Comparison of ENCODE assay signal across 19 cellular contexts in genomic region chr7:26413007-26413691, GRCh38.
DNase-seq lines count a peak whose midpoint lies in the region; ATAC-seq lines count a peak whose summit lies in the region.
"Had no signal": no experiment of that assay in that cellular context is flagged by ENCODE, and none has a peak within 500 bp of the region (broad histone marks: within the 10 kb centered on the region; RNA-seq: fewer than 3 reads in every experiment).

No MANE protein-coding gene starts in this region.

- no peaks in the 10 kb centered on the region for H3K36me3 Mint-ChIP-seq in activated T-helper 2 cell treated with anti-CD3 and anti-CD28 coated beads, Interferon-gamma antibody, Interleukin-2, Interleukin-4, amounts not matched to agents 10 μg/mL and 5 μg/mL and 100 μg/mL, durations not matched to agents 14 hours and 24 hours and 36 hours (ENCODE audit: low read depth)
- H3K36me3 Mint-ChIP-seq: activated naive CD4-positive, alpha-beta T cell treated with anti-CD3 and anti-CD28 coated beads, Interleukin-2, amount 50 U/mL, for 72 hours; natural killer cell had no signal

- no peaks in the 10 kb centered on the region for H3K4me1 Mint-ChIP-seq in activated T-helper 2 cell treated with anti-CD3 and anti-CD28 coated beads, Interferon-gamma antibody, Interleukin-2, Interleukin-4, amounts not matched to agents 10 μg/mL and 5 μg/mL and 100 μg/mL, durations not matched to agents 14 hours and 24 hours and 36 hours (ENCODE audit: low read depth)
- H3K4me1 Mint-ChIP-seq: natural killer cell; stimulated activated naive CD8-positive, alpha-beta T cell treated with anti-CD3 and anti-CD28 coated beads, Interleukin-15, amount 100 ng/mL, for 72 hours had no signal

- H3K9me3 Mint-ChIP-seq in activated T-helper 2 cell treated with anti-CD3 and anti-CD28 coated beads, Interferon-gamma antibody, Interleukin-2, Interleukin-4, amounts not matched to agents 10 μg/mL and 5 μg/mL and 100 μg/mL, durations not matched to agents 14 hours and 24 hours and 36 hours = no peaks in the 10 kb centered on the region
- H3K9me3 Mint-ChIP-seq: activated naive CD4-positive, alpha-beta T cell treated with anti-CD3 and anti-CD28 coated beads, Interleukin-2, amount 50 U/mL, for 72 hours; brain; CD4-positive, alpha-beta T cell; dendritic cell treated with granulocyte-macrophage colony-stimulating factor and Interleukin-4, amounts not matched to agents 40 ng/mL and 50 ng/mL, for 4 days; natural killer cell; stimulated activated naive CD8-positive, alpha-beta T cell treated with anti-CD3 and anti-CD28 coated beads, Interleukin-15, amount 100 ng/mL, for 72 hours had no signal

- no peak for ATAC-seq in GM21360 (IDR thresholded peaks at IDR 0.05; ENCODE audit: unreplicated experiment)
- ATAC-seq: activated naive CD4-positive, alpha-beta T cell treated with anti-CD3 and anti-CD28 coated beads, Interleukin-2, amount 50 U/mL, for 72 hours; esophagus mucosa; natural killer cell; stimulated activated naive CD8-positive, alpha-beta T cell treated with anti-CD3 and anti-CD28 coated beads, Interleukin-15, amount 100 ng/mL, for 72 hours had no signal

- DNase-seq in COR-L47 (lab: John Stamatoyannopoulos, UW) (peak; percentile 81), NCI-H1436 (lab: John Stamatoyannopoulos, UW) (peak; percentile 80), NCI-H345 (lab: John Stamatoyannopoulos, UW) (peak; percentile 97), dermis blood vessel endothelial cell (peak; percentile 37), superior temporal gyrus (ENCODE audit: extremely low spot score) (no peak), globus pallidus (ENCODE audit: low spot score) (no peak)
- DNase-seq in activated T-helper 2 cell treated with anti-CD3 and anti-CD28 coated beads, Interferon-gamma antibody, Interleukin-2, Interleukin-4, amounts not matched to agents 10 μg/mL and 5 μg/mL and 100 μg/mL, durations not matched to agents 14 hours and 24 hours and 36 hours (ENCODE audit: low spot score) = no peak
- DNase-seq: activated CD4-positive, alpha-beta T cell treated with anti-CD3 and anti-CD28 coated beads, Interleukin-2, amount 50 U/mL, for 4 hours; activated T-cell treated with anti-CD3 and anti-CD28 coated beads, Interleukin-2, amount 50 U/mL, for 1 hour; CD4-positive, alpha-beta T cell; natural killer cell; NCI-H226; retina; stimulated activated naive CD8-positive, alpha-beta T cell treated with anti-CD3 and anti-CD28 coated beads, Interleukin-15, amount 100 ng/mL, for 72 hours had no signal

- intact Hi-C loops in activated T-helper 2 cell treated with anti-CD3 and anti-CD28 coated beads, Interferon-gamma antibody, Interleukin-2, Interleukin-4, amounts not matched to agents 10 μg/mL and 5 μg/mL and 100 μg/mL, durations not matched to agents 14 hours and 24 hours and 36 hours (cut with micrococcal nuclease) = no loop called here

- H3K27me3 Mint-ChIP-seq in activated T-helper 2 cell treated with anti-CD3 and anti-CD28 coated beads, Interferon-gamma antibody, Interleukin-2, Interleukin-4, amounts not matched to agents 10 μg/mL and 5 μg/mL and 100 μg/mL, durations not matched to agents 14 hours and 24 hours and 36 hours (ENCODE audit: low read depth) = peaks cover 25% of the 10 kb centered on the region
- H3K27me3 Mint-ChIP-seq: brain had no signal

- H3K27ac Mint-ChIP-seq in activated T-helper 2 cell treated with anti-CD3 and anti-CD28 coated beads, Interferon-gamma antibody, Interleukin-2, Interleukin-4, amounts not matched to agents 10 μg/mL and 5 μg/mL and 100 μg/mL, durations not matched to agents 14 hours and 24 hours and 36 hours = no peak overlapping the region
- H3K27ac Mint-ChIP-seq: activated naive CD4-positive, alpha-beta T cell treated with anti-CD3 and anti-CD28 coated beads, Interleukin-2, amount 50 U/mL, for 72 hours; brain; CD4-positive, alpha-beta T cell; dendritic cell treated with granulocyte-macrophage colony-stimulating factor and Interleukin-4, amounts not matched to agents 40 ng/mL and 50 ng/mL, for 4 days; natural killer cell had no signal

- no peak overlapping the region for H3K4me3 Mint-ChIP-seq in activated T-helper 2 cell treated with anti-CD3 and anti-CD28 coated beads, Interferon-gamma antibody, Interleukin-2, Interleukin-4, amounts not matched to agents 10 μg/mL and 5 μg/mL and 100 μg/mL, durations not matched to agents 14 hours and 24 hours and 36 hours (ENCODE audit: low read depth)
- H3K4me3 Mint-ChIP-seq: brain; CD4-positive, alpha-beta T cell; dendritic cell treated with granulocyte-macrophage colony-stimulating factor and Interleukin-4, amounts not matched to agents 40 ng/mL and 50 ng/mL, for 4 days; natural killer cell; stimulated activated naive CD8-positive, alpha-beta T cell treated with anti-CD3 and anti-CD28 coated beads, Interleukin-15, amount 100 ng/mL, for 72 hours had no signal

Comparison
In these comparisons a context has a peak if more than half of its experiments do, and no peak if none do; other contexts are left out.
1. DNase-seq: peak in COR-L47 (single experiment), NCI-H1436 (single experiment), NCI-H345 (single experiment) and dermis blood vessel endothelial cell (single experiment); none in superior temporal gyrus (single experiment), activated T-helper 2 cell treated with anti-CD3 and anti-CD28 coated beads, Interferon-gamma antibody, Interleukin-2, Interleukin-4, amounts not matched to agents 10 μg/mL and 5 μg/mL and 100 μg/mL, durations not matched to agents 14 hours and 24 hours and 36 hours (single experiment) and globus pallidus (single experiment).